In the genomic region with DNA sequence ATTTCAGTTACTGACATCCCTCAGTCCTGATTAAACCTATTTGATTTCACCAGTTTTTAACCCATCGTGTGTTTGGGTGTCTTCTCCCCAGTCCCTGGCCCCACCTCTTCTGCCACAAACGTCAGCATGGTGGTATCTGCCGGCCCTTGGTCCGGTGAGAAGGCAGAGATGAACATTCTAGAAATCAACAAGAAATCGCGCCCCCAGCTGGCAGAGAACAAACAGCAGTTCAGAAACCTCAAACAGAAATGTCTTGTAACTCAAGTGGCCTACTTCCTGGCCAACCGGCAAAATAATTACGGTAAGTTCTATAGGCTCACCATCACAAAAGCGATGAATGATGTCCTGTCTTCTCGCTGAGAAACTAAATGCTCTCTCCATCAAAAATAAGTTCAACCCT, we compare ENCODE assay signal across 8 cellular contexts. TPM values are rescaled to one million over a fixed set of nuclear protein-coding genes. Genes with fewer than 3 reads are reported as not detected.
A peak's percentile ranks its signal among the peaks of the same experiment; 100 is the strongest.
DNase-seq lines count a peak whose midpoint lies in the region; ATAC-seq and TF ChIP-seq lines count a peak whose summit lies in the region.

No MANE protein-coding gene starts in this region.

- TF ChIP-seq CTCF in Panc1 (IDR thresholded peaks at IDR 0.05) (peak; percentile 58), foreskin fibroblast (IDR thresholded peaks at IDR 0.05; ENCODE audit: low read depth, low read length) (peak; percentile 25)

- DNase-seq in left cardiac atrium (peak; percentile 28), Right ventricle myocardium inferior (ENCODE audit: missing footprints) (no peak), Panc1 (ENCODE audit: low read depth, low spot score) (no peak), foreskin fibroblast (peak; percentile 45 to 75), stromal cell of bone marrow (ENCODE audit: low read depth) (peak; percentile 10), anterior cingulate cortex (lab: John Stamatoyannopoulos, UW) (no peak), NCI-H1105 (lab: John Stamatoyannopoulos, UW) (no peak), NCI-H345 treated with DMSO at 0.1 percent for 48 hours (lab: John Stamatoyannopoulos, UW; ENCODE audit: unreplicated experiment) (no peak)

- H3K27ac ChIP-seq in Panc1 (ENCODE audit: low read length) = no peak overlapping the region

- BruUV-seq in Panc1 (replicated peaks; lab: Mats Ljungman, UMichigan) = no TSS peak

- H3K27me3 ChIP-seq in Panc1 (ENCODE audit: control insufficient read depth, insufficient read depth, low read length) = no peaks in the 10 kb centered on the region

- no peak for ATAC-seq in left cardiac atrium
- no peak for ATAC-seq in Right ventricle myocardium inferior
- ATAC-seq in Panc1 = no peak

- POLR2A ChIA-PET in Panc1 (lab: Charles Lee) = no interaction called here

- H3K9me3 ChIP-seq in Panc1 (ENCODE audit: control insufficient read depth, insufficient read depth, low read depth, low read length) = no peaks in the 10 kb centered on the region

- H3K4me1 ChIP-seq in Panc1 (ENCODE audit: control insufficient read depth, insufficient read depth, low read length) = no peaks in the 10 kb centered on the region

- H3K4me3 ChIP-seq in Panc1 (ENCODE audit: low read depth in 2 of 2, low read length in 2 of 2) (no peak overlapping the region), foreskin fibroblast (ENCODE audit: low read depth in 1 of 2, low read length in 2 of 2) (no peak overlapping the region)

- no peaks in the 10 kb centered on the region; the same call in 1 of the 2 replicates for H3K36me3 ChIP-seq in Panc1 (ENCODE audit: control insufficient read depth, insufficient read depth, low read length)

- CTCF ChIA-PET in Panc1 (lab: Charles Lee) = interaction anchor here (0.6 kb wide), 1 partner anchor 36 kb away, joined by 5 read pairs; no protein-coding TSS in a partner anchor

- intact Hi-C loops in left cardiac atrium (cut with DNase I) (no loop called here), Right ventricle myocardium inferior (cut with DNase I) (no loop called here), Panc1 (cut with micrococcal nuclease; ENCODE audit: unreplicated experiment) (no loop called here)

- in situ Hi-C loops in Panc1 (cut with HindIII; ENCODE audit: low pct_unique_long_range_greater_than_20kb, low sequenced_read_pairs) = no loop called here

RNA-seq across cellular contexts. Expression of gene NBPF3, which starts 28.7 kb away (rescaled TPM):
- 1 to 10 TPM; 6.5 to 6.8 TPM for total RNA-seq in left cardiac atrium
- 4.6 TPM for total RNA-seq in Right ventricle myocardium inferior
- 15.9 TPM for total RNA-seq in Panc1 (2021; ENCODE audit: unreplicated experiment)
- 13.7 TPM for polyA plus RNA-seq in Panc1 (2012; ENCODE audit: insufficient read length)

RNA-seq across cellular contexts. Expression of gene ALPL, which starts 40.6 kb away (rescaled TPM):
- total RNA-seq in left cardiac atrium = 10 to 100 TPM; 14.7 to 38.5 TPM
- total RNA-seq in Right ventricle myocardium inferior = 11.0 TPM
- total RNA-seq in Panc1 (2021; ENCODE audit: unreplicated experiment) = 0.82 TPM
- polyA plus RNA-seq in Panc1 (2012; ENCODE audit: insufficient read length) = 0.21 TPM

Comparison
In these comparisons a context has a peak if more than half of its experiments do, and no peak if none do; other contexts are left out.
1. DNase-seq: peak in left cardiac atrium (single experiment), foreskin fibroblast (2 of 2) and stromal cell of bone marrow (single experiment); none in Right ventricle myocardium inferior (single experiment), Panc1 (single experiment), anterior cingulate cortex (0 of 58), NCI-H1105 (single experiment) and NCI-H345 treated with DMSO at 0.1 percent for 48 hours (single experiment).